14 cellular contexts compared by ENCODE assay signal in the genomic region with DNA sequence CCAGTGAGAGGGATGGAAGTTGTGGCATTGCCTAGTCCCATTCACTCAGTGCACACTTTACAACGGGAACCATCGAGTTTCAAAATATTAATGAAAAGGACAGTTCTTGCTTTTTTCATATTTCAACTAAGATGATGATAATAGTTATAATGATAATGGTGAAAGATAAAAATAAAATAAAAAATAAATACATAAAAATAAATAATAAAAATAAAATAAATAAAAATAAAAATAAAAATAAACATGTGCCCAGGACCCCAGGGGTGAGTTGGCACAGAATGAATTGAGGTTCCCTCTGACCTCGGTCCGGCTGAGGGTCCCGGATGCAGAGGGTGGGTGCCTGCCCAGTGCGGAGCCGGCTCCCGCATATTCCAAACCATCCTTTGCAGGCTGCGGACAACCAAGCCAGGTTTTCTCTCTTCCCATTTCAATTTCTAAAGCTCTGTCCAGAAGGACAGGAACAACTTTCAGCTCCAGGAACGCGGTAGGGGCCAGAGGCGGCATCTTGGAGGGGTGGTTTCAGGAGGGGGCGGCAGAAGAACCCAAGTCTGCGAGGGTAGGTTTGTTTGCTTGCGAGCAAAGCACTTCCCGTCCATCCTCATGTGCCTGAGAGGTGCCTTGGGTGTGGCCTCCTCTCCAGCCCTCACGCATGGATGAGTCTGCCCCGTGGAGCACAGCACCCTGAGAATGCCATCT.
"Had no signal": no experiment of that assay in that cellular context is flagged by ENCODE, and none has a peak within 500 bp of the region (broad histone marks: within the 10 kb centered on the region; RNA-seq: fewer than 3 reads in every experiment).

No MANE protein-coding gene starts in this region.

- H3K36me3 ChIP-seq: ascending aorta, colonic mucosa, gastroesophageal sphincter had no signal

- ATAC-seq: activated naive CD8-positive, alpha-beta T cell treated with anti-CD3 and anti-CD28 coated beads, Interleukin-2, amount 50 U/mL, for 24 hours; gastroesophageal sphincter had no signal

- H3K27ac Mint-ChIP-seq: activated naive CD8-positive, alpha-beta T cell treated with anti-CD3 and anti-CD28 coated beads, Interleukin-2, amount 50 U/mL, for 24 hours had no signal

- DNase-seq: activated CD4-positive, alpha-beta T cell treated with anti-CD3 and anti-CD28 coated beads, Interleukin-2, amount 50 U/mL, for 48 hours; activated naive CD8-positive, alpha-beta T cell treated with anti-CD3 and anti-CD28 coated beads, Interleukin-2, amount 50 U/mL, for 24 hours; activated T-cell treated with anti-CD3 and anti-CD28 coated beads, Interleukin-2, amount 50 U/mL, for 48 hours; colonic mucosa; effector CD8-positive, alpha-beta T cell; mesenchymal stem cell; SIG-M5; stimulated activated CD4-positive, alpha-beta T cell treated with anti-CD3 and anti-CD28 coated beads, Interleukin-12 subunit alpha, Interleukin-12 subunit beta, amount 100 ng/mL, for 4 hours; stimulated activated naive CD4-positive, alpha-beta T cell had no signal

- H3K27ac ChIP-seq: ascending aorta, colonic mucosa, epithelial cell of prostate, gastroesophageal sphincter, parathyroid adenoma had no signal

- FAIRE-seq: urothelium cell line had no signal

- H3K9ac ChIP-seq: parathyroid adenoma had no signal

- H3K79me2 ChIP-seq: parathyroid adenoma had no signal

- H3K9me3 Mint-ChIP-seq: activated naive CD8-positive, alpha-beta T cell treated with anti-CD3 and anti-CD28 coated beads, Interleukin-2, amount 50 U/mL, for 24 hours had no signal

- H3K4me3 Mint-ChIP-seq: activated naive CD8-positive, alpha-beta T cell treated with anti-CD3 and anti-CD28 coated beads, Interleukin-2, amount 50 U/mL, for 24 hours had no signal

- H2AFZ ChIP-seq: parathyroid adenoma had no signal

- H3K9me3 ChIP-seq: ascending aorta, colonic mucosa, gastroesophageal sphincter had no signal

- H3K4me3 ChIP-seq: ascending aorta, colonic mucosa, gastroesophageal sphincter had no signal

- H3K27me3 ChIP-seq: ascending aorta, colonic mucosa, gastroesophageal sphincter had no signal

- H3K4me1 ChIP-seq: ascending aorta, colonic mucosa, parathyroid adenoma had no signal
